13 cellular contexts compared by ENCODE assay signal in genomic region chr3:97885931-97886824, GRCh38.
DNase-seq lines count a peak whose midpoint lies in the region; ATAC-seq and TF ChIP-seq lines count a peak whose summit lies in the region.
"Had no signal": no experiment of that assay in that cellular context is flagged by ENCODE, and none has a peak within 500 bp of the region (broad histone marks: within the 10 kb centered on the region; RNA-seq: fewer than 3 reads in every experiment).

No MANE protein-coding gene starts in this region.

- peaks cover 14% of the 10 kb centered on the region for H3K4me1 Mint-ChIP-seq in endothelial cell (ENCODE audit: unreplicated experiment)

- TF ChIP-seq POLR2A in uterus (IDR thresholded peaks at IDR 0.05) = no peak
- no peak for TF ChIP-seq POLR2A in tibial nerve (IDR thresholded peaks at IDR 0.05)

- no peak for TF ChIP-seq CTCF in endothelial cell (IDR thresholded peaks at IDR 0.05; ENCODE audit: unreplicated experiment)
- TF ChIP-seq CTCF in uterus (IDR thresholded peaks at IDR 0.05) = no peak
- no peak for TF ChIP-seq CTCF in tibial nerve (IDR thresholded peaks at IDR 0.05)

- H3K36me3 Mint-ChIP-seq in endothelial cell (ENCODE audit: low read depth, unreplicated experiment) = peaks cover 13% of the 10 kb centered on the region

- H3K9ac ChIP-seq in skeletal muscle tissue (ENCODE audit: low read depth in 1 of 3, low read length in 3 of 3) = no peak overlapping the region
- H3K9ac ChIP-seq: KMS-11 had no signal

- 33 to 36% methylated on average over 3 of the region's 3 CpGs for WGBS in tibial nerve, 2 donors

- H3K4me1 ChIP-seq in skeletal muscle tissue (ENCODE audit: control insufficient read depth in 3 of 3, insufficient read depth in 3 of 3, low read length in 3 of 3) (no peaks in the 10 kb centered on the region), uterus (no peaks in the 10 kb centered on the region), tibial nerve (peaks cover 0 to 45% (median 19%) of the 10 kb centered on the region in 4 donors)

- peak overlapping the region; percentile 54 for H3K27ac Mint-ChIP-seq in endothelial cell (ENCODE audit: unreplicated experiment)
- H3K27ac Mint-ChIP-seq: CD8-positive, alpha-beta T cell had no signal

- no peaks in the 10 kb centered on the region for H3K27me3 Mint-ChIP-seq in endothelial cell (ENCODE audit: unreplicated experiment)

- H3K9me3 ChIP-seq in skeletal muscle tissue (ENCODE audit: control insufficient read depth in 3 of 3, low read length in 3 of 3) (no peaks in the 10 kb centered on the region), uterus (no peaks in the 10 kb centered on the region), tibial nerve (no peaks in the 10 kb centered on the region)

- intact Hi-C loops in left cardiac atrium (cut with DNase I) = no loop called here
- intact Hi-C loops in uterus (cut with DNase I; ENCODE audit: low total_unique reads) = no loop called here

- peaks cover 7 to 29% (median 10%) of the 10 kb centered on the region in 3 donors for H3K36me3 ChIP-seq in skeletal muscle tissue (ENCODE audit: control insufficient read depth in 3 of 3, insufficient read depth in 3 of 3, low read length in 3 of 3)
- no peaks in the 10 kb centered on the region for H3K36me3 ChIP-seq in uterus
- peaks cover 0 to 45% (median 0%) of the 10 kb centered on the region in 3 donors for H3K36me3 ChIP-seq in tibial nerve

- H3K4me3 ChIP-seq in skeletal muscle tissue (ENCODE audit: low read length in 3 of 3) (no peak overlapping the region), uterus (no peak overlapping the region), tibial nerve (no peak overlapping the region)

- no peaks in the 10 kb centered on the region for H3K9me3 Mint-ChIP-seq in endothelial cell (ENCODE audit: unreplicated experiment)
- H3K9me3 Mint-ChIP-seq: CD8-positive, alpha-beta T cell had no signal

- no peaks in the 10 kb centered on the region for H3K27me3 ChIP-seq in skeletal muscle tissue (ENCODE audit: control insufficient read depth in 3 of 3, insufficient read depth in 3 of 3, low read length in 3 of 3)
- H3K27me3 ChIP-seq in uterus = no peaks in the 10 kb centered on the region
- H3K27me3 ChIP-seq in tibial nerve = no peaks in the 10 kb centered on the region

- peak overlapping the region; percentile 26 for H3K27ac ChIP-seq in skeletal muscle tissue (ENCODE audit: low read depth, low read length)
- H3K27ac ChIP-seq in uterus = peak overlapping the region in 1 of 2 donors; percentile 4
- H3K27ac ChIP-seq in tibial nerve = peak overlapping the region in 2 of 4 donors; percentile 15 to 76
- H3K27ac ChIP-seq: KMS-11 had no signal

- H3K4me3 Mint-ChIP-seq in endothelial cell (ENCODE audit: unreplicated experiment) = no peak overlapping the region
- H3K4me3 Mint-ChIP-seq: CD8-positive, alpha-beta T cell had no signal

- ATAC-seq in left cardiac atrium = peak; percentile 49 to 70
- no peak for ATAC-seq in GM19395 (IDR thresholded peaks at IDR 0.05; ENCODE audit: unreplicated experiment)
- ATAC-seq: CD8-positive, alpha-beta T cell; PC-3 had no signal

- no peak for TF ChIP-seq EP300 in tibial nerve (IDR thresholded peaks at IDR 0.05)

- DNase-seq in GM03348 (ENCODE audit: low spot score) (peak; percentile 7), endothelial cell (ENCODE audit: low spot score) (no peak), left cardiac atrium (no peak), uterus (no peak), tibial nerve (ENCODE audit: low spot score in 2 of 2) (no peak)
- DNase-seq in activated naive CD4-positive, alpha-beta T cell (lab: John Stamatoyannopoulos, UW) = no peak
- DNase-seq: CD8-positive, alpha-beta T cell; GOT3; NCI-H1092; PC-3 had no signal
